7 cellular contexts compared by ENCODE assay signal in genomic region chr16:3501412-3501761, GRCh38. TPM values are rescaled to one million over a fixed set of nuclear protein-coding genes. Genes with fewer than 3 reads are reported as not detected.
DNase-seq lines count a peak whose midpoint lies in the region; ATAC-seq and TF ChIP-seq lines count a peak whose summit lies in the region.
"Not testable (repeated sequence)": the region's sequence is repeated elsewhere in the genome, so short reads cannot be mapped to it uniquely, and the experiment has no call there.
"Had no signal": no experiment of that assay in that cellular context is flagged by ENCODE, and none has a peak within 500 bp of the region (broad histone marks: within the 10 kb centered on the region; RNA-seq: fewer than 3 reads in every experiment).

No MANE protein-coding gene starts in this region.

- H3K27me3 ChIP-seq in gastrocnemius medialis = not testable (repeated sequence)

- in situ Hi-C loops in gastrocnemius medialis (cut with MboI; ENCODE audit: low sequenced_read_pairs in 4 of 4) = loop anchor here in 1 of 4 donors (25.0 kb wide), 1 partner anchor 386 kb away; the partner anchor contains the start of gene CREBBP

- not testable (repeated sequence) for ATAC-seq in activated T-helper 17 cell treated with anti-CD3 and anti-CD28 coated beads, Interleukin-2, amount 50 U/mL, for 72 hours (replicated peaks)
- peak in 1 of 2 donors; percentile 4 for ATAC-seq in gastrocnemius medialis

- H3K9me3 ChIP-seq in gastrocnemius medialis = not testable (repeated sequence)

- peaks cover 6 to 15% of the 10 kb centered on the region in 2 donors for H3K4me1 ChIP-seq in gastrocnemius medialis

- not testable (repeated sequence) for H3K36me3 ChIP-seq in gastrocnemius medialis

- TF ChIP-seq POLR2A in lower leg skin (IDR thresholded peaks at IDR 0.05); gastrocnemius medialis (IDR thresholded peaks at IDR 0.05): not testable (repeated sequence)

- H3K4me3 ChIP-seq in AG09309 (ENCODE audit: control insufficient read depth, low read depth, low read length) = peak overlapping the region; percentile 70
- H3K4me3 ChIP-seq in LNCaP clone FGC (ENCODE audit: low read depth, low read length) = peak overlapping the region; percentile 70
- peak overlapping the region; percentile 75 for H3K4me3 ChIP-seq in lower leg skin (ENCODE audit: low read depth, poor library complexity, severe bottlenecking)
- peak overlapping the region; percentile 89 to 92 (median 91) for H3K4me3 ChIP-seq in gastrocnemius medialis

- peak overlapping the region; percentile 97 for H3K27ac Mint-ChIP-seq in activated T-helper 17 cell treated with anti-CD3 and anti-CD28 coated beads, Interleukin-2, amount 50 U/mL, for 72 hours
- peak overlapping the region; percentile 92 for H3K27ac Mint-ChIP-seq in endothelial cell (ENCODE audit: unreplicated experiment)

- not testable (repeated sequence) for H3K9me3 Mint-ChIP-seq in activated T-helper 17 cell treated with anti-CD3 and anti-CD28 coated beads, Interleukin-2, amount 50 U/mL, for 72 hours; endothelial cell (ENCODE audit: unreplicated experiment)

- H3K27ac ChIP-seq in gastrocnemius medialis = peak overlapping the region; percentile 62 to 80 (median 74)

- H3K4me3 Mint-ChIP-seq in activated T-helper 17 cell treated with anti-CD3 and anti-CD28 coated beads, Interleukin-2, amount 50 U/mL, for 72 hours = peak overlapping the region; percentile 97
- H3K4me3 Mint-ChIP-seq in endothelial cell (ENCODE audit: unreplicated experiment) = peak overlapping the region; percentile 95

- not testable (repeated sequence) for DNase-seq in AG09309 (ENCODE audit: low read depth); LNCaP clone FGC (ENCODE audit: low read depth); endothelial cell (ENCODE audit: low spot score); lower leg skin (ENCODE audit: low spot score in 2 of 2); gastrocnemius medialis

- intact Hi-C loops in lower leg skin (cut with DNase I; ENCODE audit: low total_unique reads) = not testable (repeated sequence)
- intact Hi-C loops in gastrocnemius medialis (cut with DNase I; ENCODE audit: low total_unique reads) = loop anchor here (1.0 to 10.0 kb wide), 5 partner anchors 45 to 347 kb away; partner anchors contain the start of genes OR1F1, ZNF200 and ZNF263

- H3K4me1 Mint-ChIP-seq in activated T-helper 17 cell treated with anti-CD3 and anti-CD28 coated beads, Interleukin-2, amount 50 U/mL, for 72 hours = peaks cover 25% of the 10 kb centered on the region
- H3K4me1 Mint-ChIP-seq in endothelial cell (ENCODE audit: unreplicated experiment) = not testable (repeated sequence)

- TF ChIP-seq CTCF in AG09309 (IDR thresholded peaks at IDR 0.05; ENCODE audit: control insufficient read depth, insufficient read depth, low read depth, low read length, missing control alignments); LNCaP clone FGC (IDR thresholded peaks at IDR 0.05; ENCODE audit: control insufficient read depth, extremely low read depth, insufficient read depth); endothelial cell (IDR thresholded peaks at IDR 0.05; ENCODE audit: unreplicated experiment); lower leg skin (IDR thresholded peaks at IDR 0.05); gastrocnemius medialis (IDR thresholded peaks at IDR 0.05 in 4 of 5, conservative IDR thresholded peaks at IDR 0.05 in 1 of 5): not testable (repeated sequence)

- peaks cover 27% of the 10 kb centered on the region for H3K36me3 Mint-ChIP-seq in activated T-helper 17 cell treated with anti-CD3 and anti-CD28 coated beads, Interleukin-2, amount 50 U/mL, for 72 hours (ENCODE audit: low read depth)
- not testable (repeated sequence) for H3K36me3 Mint-ChIP-seq in endothelial cell (ENCODE audit: low read depth, unreplicated experiment)

- not testable (repeated sequence) for H3K27me3 Mint-ChIP-seq in activated T-helper 17 cell treated with anti-CD3 and anti-CD28 coated beads, Interleukin-2, amount 50 U/mL, for 72 hours; endothelial cell (ENCODE audit: unreplicated experiment)

- 8 to 12% methylated on average over 24 of the region's 24 CpGs for WGBS in lower leg skin, 2 donors

RNA-seq across cellular contexts. Expression of gene CLUAP1, which starts 0.6 kb away (rescaled TPM):
- total RNA-seq in activated T-helper 17 cell treated with anti-CD3 and anti-CD28 coated beads, Interleukin-2, amount 50 U/mL, for 72 hours = 10 to 100 TPM; 14.9 to 15.7 TPM
- total RNA-seq in endothelial cell (ENCODE audit: unreplicated experiment) (15.8 TPM), lower leg skin (10 to 100 TPM in 2 of 4 donors, 1 to 10 TPM in 2; 4.3 to 21.8 (median 11.7) TPM), gastrocnemius medialis (10 to 100 TPM in 3 of 4 donors, 1 to 10 TPM in 1; 8.2 to 24.3 (median 14.5) TPM)

RNA-seq across cellular contexts. Expression of gene C16orf90, which starts 6.1 kb away (rescaled TPM):
- not detected for total RNA-seq in activated T-helper 17 cell treated with anti-CD3 and anti-CD28 coated beads, Interleukin-2, amount 50 U/mL, for 72 hours
- total RNA-seq in endothelial cell (ENCODE audit: unreplicated experiment) (not detected), lower leg skin (not detected), gastrocnemius medialis (not detected)
- total RNA-seq: activated CD8-positive, alpha-beta memory T cell treated with anti-CD3 and anti-CD28 coated beads for 36 hours had no signal

RNA-seq across cellular contexts. Expression of gene NAA60, which starts 57.9 kb away (rescaled TPM):
- total RNA-seq in activated T-helper 17 cell treated with anti-CD3 and anti-CD28 coated beads, Interleukin-2, amount 50 U/mL, for 72 hours = 10 to 100 TPM; 36.8 to 38.7 TPM
- 75.5 TPM for total RNA-seq in endothelial cell (ENCODE audit: unreplicated experiment)
- 10 to 100 TPM; 21.2 to 42.2 (median 24.8) TPM for total RNA-seq in lower leg skin
- total RNA-seq in gastrocnemius medialis = 10 to 100 TPM; 14.2 to 16.7 (median 15.4) TPM

RNA-seq across cellular contexts. Expression of gene ZNF597, which starts 58.1 kb away (rescaled TPM):
- 1 to 10 TPM; 2.0 to 3.0 TPM for total RNA-seq in activated T-helper 17 cell treated with anti-CD3 and anti-CD28 coated beads, Interleukin-2, amount 50 U/mL, for 72 hours
- total RNA-seq in endothelial cell (ENCODE audit: unreplicated experiment) = 5.7 TPM
- 1 to 10 TPM; 2.1 to 3.2 (median 2.5) TPM for total RNA-seq in lower leg skin
- 1 to 10 TPM in 1 of 4 donors, under 1 TPM in 3; 0.81 to 1.3 (median 0.96) TPM for total RNA-seq in gastrocnemius medialis
